1 cellular context compared by ENCODE assay signal in genomic region chr15:92917606-92918407, GRCh38.
TF ChIP-seq lines count a peak whose summit lies in the region.

No MANE protein-coding gene starts in this region.

TF ChIP-seq in HepG2, 621 proteins besides CTCF, POLR2A, EP300 and RAD21 (continued from another document and continues in another):
- TF ChIP-seq, protein P1, sequence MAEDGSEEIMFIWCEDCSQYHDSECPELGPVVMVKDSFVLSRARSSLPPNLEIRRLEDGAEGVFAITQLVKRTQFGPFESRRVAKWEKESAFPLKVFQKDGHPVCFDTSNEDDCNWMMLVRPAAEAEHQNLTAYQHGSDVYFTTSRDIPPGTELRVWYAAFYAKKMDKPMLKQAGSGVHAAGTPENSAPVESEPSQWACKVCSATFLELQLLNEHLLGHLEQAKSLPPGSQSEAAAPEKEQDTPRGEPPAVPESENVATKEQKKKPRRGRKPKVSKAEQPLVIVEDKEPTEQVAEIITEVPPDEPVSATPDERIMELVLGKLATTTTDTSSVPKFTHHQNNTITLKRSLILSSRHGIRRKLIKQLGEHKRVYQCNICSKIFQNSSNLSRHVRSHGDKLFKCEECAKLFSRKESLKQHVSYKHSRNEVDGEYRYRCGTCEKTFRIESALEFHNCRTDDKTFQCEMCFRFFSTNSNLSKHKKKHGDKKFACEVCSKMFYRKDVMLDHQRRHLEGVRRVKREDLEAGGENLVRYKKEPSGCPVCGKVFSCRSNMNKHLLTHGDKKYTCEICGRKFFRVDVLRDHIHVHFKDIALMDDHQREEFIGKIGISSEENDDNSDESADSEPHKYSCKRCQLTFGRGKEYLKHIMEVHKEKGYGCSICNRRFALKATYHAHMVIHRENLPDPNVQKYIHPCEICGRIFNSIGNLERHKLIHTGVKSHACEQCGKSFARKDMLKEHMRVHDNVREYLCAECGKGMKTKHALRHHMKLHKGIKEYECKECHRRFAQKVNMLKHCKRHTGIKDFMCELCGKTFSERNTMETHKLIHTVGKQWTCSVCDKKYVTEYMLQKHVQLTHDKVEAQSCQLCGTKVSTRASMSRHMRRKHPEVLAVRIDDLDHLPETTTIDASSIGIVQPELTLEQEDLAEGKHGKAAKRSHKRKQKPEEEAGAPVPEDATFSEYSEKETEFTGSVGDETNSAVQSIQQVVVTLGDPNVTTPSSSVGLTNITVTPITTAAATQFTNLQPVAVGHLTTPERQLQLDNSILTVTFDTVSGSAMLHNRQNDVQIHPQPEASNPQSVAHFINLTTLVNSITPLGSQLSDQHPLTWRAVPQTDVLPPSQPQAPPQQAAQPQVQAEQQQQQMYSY (CRISPR knock-in tag; IDR thresholded peaks at IDR 0.05): 0 out of 2 replicates have a peak, but pooled peaks have one; percentile 22
- TF ChIP-seq MAFK (conservative IDR thresholded peaks at IDR 0.05 in 1 of 2, IDR thresholded peaks at IDR 0.05 in 1 of 2; ENCODE audit: low read length in 2 of 2): 0 out of 4 replicates have a peak, but pooled peaks of 1 of the 2 experiments have one; percentile 11
- no peak for TF ChIP-seq RFX1 (IDR thresholded peaks at IDR 0.05)
- no peak; the same call in 1 of the 2 replicates for TF ChIP-seq ZNF431 (CRISPR knock-in tag; IDR thresholded peaks at IDR 0.05; ENCODE audit: borderline replicate concordance, low read depth)
- peak; percentile 58; the same call in 1 of the 2 replicates for TF ChIP-seq MIXL1 (CRISPR knock-in tag; IDR thresholded peaks at IDR 0.05)
- no peak for TF ChIP-seq REL (CRISPR knock-in tag; conservative IDR thresholded peaks at IDR 0.05)
- TF ChIP-seq, protein P2, sequence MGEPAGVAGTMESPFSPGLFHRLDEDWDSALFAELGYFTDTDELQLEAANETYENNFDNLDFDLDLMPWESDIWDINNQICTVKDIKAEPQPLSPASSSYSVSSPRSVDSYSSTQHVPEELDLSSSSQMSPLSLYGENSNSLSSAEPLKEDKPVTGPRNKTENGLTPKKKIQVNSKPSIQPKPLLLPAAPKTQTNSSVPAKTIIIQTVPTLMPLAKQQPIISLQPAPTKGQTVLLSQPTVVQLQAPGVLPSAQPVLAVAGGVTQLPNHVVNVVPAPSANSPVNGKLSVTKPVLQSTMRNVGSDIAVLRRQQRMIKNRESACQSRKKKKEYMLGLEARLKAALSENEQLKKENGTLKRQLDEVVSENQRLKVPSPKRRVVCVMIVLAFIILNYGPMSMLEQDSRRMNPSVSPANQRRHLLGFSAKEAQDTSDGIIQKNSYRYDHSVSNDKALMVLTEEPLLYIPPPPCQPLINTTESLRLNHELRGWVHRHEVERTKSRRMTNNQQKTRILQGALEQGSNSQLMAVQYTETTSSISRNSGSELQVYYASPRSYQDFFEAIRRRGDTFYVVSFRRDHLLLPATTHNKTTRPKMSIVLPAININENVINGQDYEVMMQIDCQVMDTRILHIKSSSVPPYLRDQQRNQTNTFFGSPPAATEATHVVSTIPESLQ (CRISPR knock-in tag; conservative IDR thresholded peaks at IDR 0.05): no peak
- TF ChIP-seq, protein P3, sequence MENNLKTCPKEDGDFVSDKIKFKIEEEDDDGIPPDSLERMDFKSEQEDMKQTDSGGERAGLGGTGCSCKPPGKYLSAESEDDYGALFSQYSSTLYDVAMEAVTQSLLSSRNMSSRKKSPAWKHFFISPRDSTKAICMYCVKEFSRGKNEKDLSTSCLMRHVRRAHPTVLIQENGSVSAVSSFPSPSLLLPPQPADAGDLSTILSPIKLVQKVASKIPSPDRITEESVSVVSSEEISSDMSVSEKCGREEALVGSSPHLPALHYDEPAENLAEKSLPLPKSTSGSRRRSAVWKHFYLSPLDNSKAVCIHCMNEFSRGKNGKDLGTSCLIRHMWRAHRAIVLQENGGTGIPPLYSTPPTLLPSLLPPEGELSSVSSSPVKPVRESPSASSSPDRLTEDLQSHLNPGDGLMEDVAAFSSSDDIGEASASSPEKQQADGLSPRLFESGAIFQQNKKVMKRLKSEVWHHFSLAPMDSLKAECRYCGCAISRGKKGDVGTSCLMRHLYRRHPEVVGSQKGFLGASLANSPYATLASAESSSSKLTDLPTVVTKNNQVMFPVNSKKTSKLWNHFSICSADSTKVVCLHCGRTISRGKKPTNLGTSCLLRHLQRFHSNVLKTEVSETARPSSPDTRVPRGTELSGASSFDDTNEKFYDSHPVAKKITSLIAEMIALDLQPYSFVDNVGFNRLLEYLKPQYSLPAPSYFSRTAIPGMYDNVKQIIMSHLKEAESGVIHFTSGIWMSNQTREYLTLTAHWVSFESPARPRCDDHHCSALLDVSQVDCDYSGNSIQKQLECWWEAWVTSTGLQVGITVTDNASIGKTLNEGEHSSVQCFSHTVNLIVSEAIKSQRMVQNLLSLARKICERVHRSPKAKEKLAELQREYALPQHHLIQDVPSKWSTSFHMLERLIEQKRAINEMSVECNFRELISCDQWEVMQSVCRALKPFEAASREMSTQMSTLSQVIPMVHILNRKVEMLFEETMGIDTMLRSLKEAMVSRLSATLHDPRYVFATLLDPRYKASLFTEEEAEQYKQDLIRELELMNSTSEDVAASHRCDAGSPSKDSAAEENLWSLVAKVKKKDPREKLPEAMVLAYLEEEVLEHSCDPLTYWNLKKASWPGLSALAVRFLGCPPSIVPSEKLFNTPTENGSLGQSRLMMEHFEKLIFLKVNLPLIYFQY (CRISPR knock-in tag; IDR thresholded peaks at IDR 0.05; ENCODE audit: borderline replicate concordance): no peak
- no peak for TF ChIP-seq NONO (IDR thresholded peaks at IDR 0.05)
- 0 out of 2 replicates have a peak, but pooled peaks have one; percentile 47 for TF ChIP-seq NONO (CRISPR knock-in tag; conservative IDR thresholded peaks at IDR 0.05)
- no peak for TF ChIP-seq ZFAT (CRISPR knock-in tag; conservative IDR thresholded peaks at IDR 0.05)
- TF ChIP-seq AHDC1 (CRISPR knock-in tag; IDR thresholded peaks at IDR 0.05; ENCODE audit: borderline replicate concordance): peak; percentile 63; the same call in 1 of the 2 replicates
- TF ChIP-seq STAT5B (CRISPR knock-in tag; IDR thresholded peaks at IDR 0.05): no peak
- TF ChIP-seq ETV5 (CRISPR knock-in tag; IDR thresholded peaks at IDR 0.05; ENCODE audit: borderline replicate concordance): no peak
- no peak for TF ChIP-seq JUNB (CRISPR knock-in tag; IDR thresholded peaks at IDR 0.05; ENCODE audit: borderline replicate concordance)
- TF ChIP-seq ZNF235 (CRISPR knock-in tag; IDR thresholded peaks at IDR 0.05; ENCODE audit: borderline replicate concordance): no peak
- TF ChIP-seq TAF15 (IDR thresholded peaks at IDR 0.05; ENCODE audit: low read depth, low read length, poor library complexity, severe bottlenecking): no peak
- TF ChIP-seq HNF4G (IDR thresholded peaks at IDR 0.05; ENCODE audit: borderline replicate concordance, low read depth, low read length): peak; percentile 45; the same call in 1 of the 2 replicates
- no peak for TF ChIP-seq HNF4G (CRISPR knock-in tag; IDR thresholded peaks at IDR 0.05; ENCODE audit: borderline replicate concordance, low read depth)
- TF ChIP-seq LCORL (IDR thresholded peaks at IDR 0.05): no peak
- TF ChIP-seq LCORL (CRISPR knock-in tag; IDR thresholded peaks at IDR 0.05): peak; percentile 18; the same call in 1 of the 2 replicates
- TF ChIP-seq STAG1 (CRISPR knock-in tag; IDR thresholded peaks at IDR 0.05): peak; percentile 81
- no peak for TF ChIP-seq SMARCE1 (IDR thresholded peaks at IDR 0.05; ENCODE audit: borderline replicate concordance)
- TF ChIP-seq, protein P4, sequence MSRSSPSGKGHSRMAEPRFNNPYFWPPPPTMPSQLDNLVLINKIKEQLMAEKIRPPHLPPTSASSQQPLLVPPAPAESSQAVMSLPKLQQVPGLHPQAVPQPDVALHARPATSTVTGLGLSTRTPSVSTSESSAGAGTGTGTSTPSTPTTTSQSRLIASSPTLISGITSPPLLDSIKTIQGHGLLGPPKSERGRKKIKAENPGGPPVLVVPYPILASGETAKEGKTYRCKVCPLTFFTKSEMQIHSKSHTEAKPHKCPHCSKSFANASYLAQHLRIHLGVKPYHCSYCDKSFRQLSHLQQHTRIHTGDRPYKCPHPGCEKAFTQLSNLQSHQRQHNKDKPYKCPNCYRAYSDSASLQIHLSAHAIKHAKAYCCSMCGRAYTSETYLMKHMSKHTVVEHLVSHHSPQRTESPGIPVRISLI (CRISPR knock-in tag; IDR thresholded peaks at IDR 0.05; ENCODE audit: borderline replicate concordance): peak; percentile 13; the same call in 1 of the 2 replicates
- TF ChIP-seq GMEB2 (CRISPR knock-in tag; IDR thresholded peaks at IDR 0.05; ENCODE audit: low read depth): no peak
- no peak for TF ChIP-seq ZNF672 (CRISPR knock-in tag; IDR thresholded peaks at IDR 0.05)
- no peak for TF ChIP-seq ZNF781 (CRISPR knock-in tag; IDR thresholded peaks at IDR 0.05; ENCODE audit: borderline replicate concordance, not compliant biosample characterization)
- TF ChIP-seq, protein P5, sequence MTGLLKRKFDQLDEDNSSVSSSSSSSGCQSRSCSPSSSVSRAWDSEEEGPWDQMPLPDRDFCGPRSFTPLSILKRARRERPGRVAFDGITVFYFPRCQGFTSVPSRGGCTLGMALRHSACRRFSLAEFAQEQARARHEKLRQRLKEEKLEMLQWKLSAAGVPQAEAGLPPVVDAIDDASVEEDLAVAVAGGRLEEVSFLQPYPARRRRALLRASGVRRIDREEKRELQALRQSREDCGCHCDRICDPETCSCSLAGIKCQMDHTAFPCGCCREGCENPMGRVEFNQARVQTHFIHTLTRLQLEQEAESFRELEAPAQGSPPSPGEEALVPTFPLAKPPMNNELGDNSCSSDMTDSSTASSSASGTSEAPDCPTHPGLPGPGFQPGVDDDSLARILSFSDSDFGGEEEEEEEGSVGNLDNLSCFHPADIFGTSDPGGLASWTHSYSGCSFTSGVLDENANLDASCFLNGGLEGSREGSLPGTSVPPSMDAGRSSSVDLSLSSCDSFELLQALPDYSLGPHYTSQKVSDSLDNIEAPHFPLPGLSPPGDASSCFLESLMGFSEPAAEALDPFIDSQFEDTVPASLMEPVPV (CRISPR knock-in tag; IDR thresholded peaks at IDR 0.05): peak; percentile 38; the same call in 1 of the 2 replicates
- TF ChIP-seq SMC3 (IDR thresholded peaks at IDR 0.05; ENCODE audit: low read length): peak; percentile 89
- TF ChIP-seq ZNF24 (IDR thresholded peaks at IDR 0.05): no peak; the same call in 1 of the 2 replicates
- no peak for TF ChIP-seq BCL3 (CRISPR knock-in tag; IDR thresholded peaks at IDR 0.05)
- TF ChIP-seq TARDBP (CRISPR knock-in tag; IDR thresholded peaks at IDR 0.05): peak; percentile 64; the same call in 1 of the 2 replicates
- peak; percentile 31; the same call in 1 of the 2 replicates for TF ChIP-seq CREM (IDR thresholded peaks at IDR 0.05)
- no peak for TF ChIP-seq CREM (CRISPR knock-in tag; IDR thresholded peaks at IDR 0.05)
